ENCODE assay signal across 8 cellular contexts in genomic region chr22:49930596-49931412, GRCh38. TPM values are rescaled to one million over a fixed set of nuclear protein-coding genes. Genes with fewer than 3 reads are reported as not detected.
DNase-seq lines count a peak whose midpoint lies in the region; ATAC-seq, FAIRE-seq and TF ChIP-seq lines count a peak whose summit lies in the region.

No MANE protein-coding gene starts in this region.

- FAIRE-seq in bronchial epithelial cell (lab: Jason Lieb, UNC) = peak; percentile 89

- peak overlapping the region; percentile 42 for H3K27ac ChIP-seq in layer of hippocampus (ENCODE audit: low read depth, low read length)

- peaks cover 1% of the 10 kb centered on the region for H3K36me3 ChIP-seq in bronchial epithelial cell (ENCODE audit: control insufficient read depth, insufficient read depth, low read length)

- TF ChIP-seq CTCF in bronchial epithelial cell (IDR thresholded peaks at IDR 0.05; ENCODE audit: insufficient read depth, low read length, severe bottlenecking) = peak; percentile 59

- no peaks in the 10 kb centered on the region for H3K27me3 ChIP-seq in bronchial epithelial cell (ENCODE audit: control insufficient read depth, insufficient read depth, low read length)
- no peaks in the 10 kb centered on the region for H3K27me3 ChIP-seq in layer of hippocampus (ENCODE audit: control insufficient read depth, insufficient read depth, low read length)

- DNase-seq in stimulated activated CD4-positive, alpha-beta T cell treated with anti-CD3 and anti-CD28 coated beads, Interleukin-1b, Interleukin-23, amount 100 ng/mL, for 48 hours = peak; percentile 40
- DNase-seq in stimulated activated CD4-positive, alpha-beta T cell treated with anti-CD3 and anti-CD28 coated beads, Interleukin-4, amount 100 ng/mL, for 1 hour = no peak
- DNase-seq in Kasumi-1 (lab: John Stamatoyannopoulos, UW) (peak; percentile 92 to 93), bronchial epithelial cell (ENCODE audit: low read depth) (peak; percentile 62), stromal cell of bone marrow (ENCODE audit: low read depth) (peak; percentile 33)

- H3K4me3 ChIP-seq in bronchial epithelial cell (ENCODE audit: low read depth, low read length) = no peak overlapping the region

- peak; percentile 60 for ATAC-seq in SK-N-SH treated with all-trans-retinoic acid at 6 μM for 48 hours
- ATAC-seq in HG02885 (IDR thresholded peaks at IDR 0.05; ENCODE audit: poor library complexity, unreplicated experiment) = no peak

TF ChIP-seq in SK-N-SH treated with all-trans-retinoic acid at 6 μM for 48 hours, 23 proteins besides CTCF, POLR2A, EP300 and RAD21:
- TF ChIP-seq POU6F1 (CRISPR knock-in tag; IDR thresholded peaks at IDR 0.05; ENCODE audit: borderline replicate concordance, low read depth) (no peak), ARNTL (CRISPR knock-in tag; IDR thresholded peaks at IDR 0.05; ENCODE audit: borderline replicate concordance, low read depth) (no peak), PATZ1 (CRISPR knock-in tag; IDR thresholded peaks at IDR 0.05; ENCODE audit: borderline replicate concordance) (no peak), BACH2 (CRISPR knock-in tag; IDR thresholded peaks at IDR 0.05; ENCODE audit: borderline replicate concordance) (no peak), ISL1 (CRISPR knock-in tag; IDR thresholded peaks at IDR 0.05) (no peak), SNAI2 (CRISPR knock-in tag; IDR thresholded peaks at IDR 0.05) (no peak), ZFP30 (CRISPR knock-in tag; IDR thresholded peaks at IDR 0.05) (no peak), TCF4 (CRISPR knock-in tag; IDR thresholded peaks at IDR 0.05; ENCODE audit: borderline replicate concordance) (no peak), CREB5 (CRISPR knock-in tag; IDR thresholded peaks at IDR 0.05; ENCODE audit: low read depth) (no peak), ZNF8 (CRISPR knock-in tag; IDR thresholded peaks at IDR 0.05) (no peak), PPARA (CRISPR knock-in tag; IDR thresholded peaks at IDR 0.05; ENCODE audit: borderline replicate concordance) (no peak), OSR1 (CRISPR knock-in tag; IDR thresholded peaks at IDR 0.05) (no peak), ZFP3 (CRISPR knock-in tag; IDR thresholded peaks at IDR 0.05) (no peak), TOX (CRISPR knock-in tag; IDR thresholded peaks at IDR 0.05; ENCODE audit: borderline replicate concordance) (no peak), ESRRG (CRISPR knock-in tag; IDR thresholded peaks at IDR 0.05) (no peak), ZNF70 (CRISPR knock-in tag; IDR thresholded peaks at IDR 0.05) (no peak), GLIS3 (CRISPR knock-in tag; IDR thresholded peaks at IDR 0.05) (no peak), CSDC2 (CRISPR knock-in tag; IDR thresholded peaks at IDR 0.05) (no peak), ZNF565 (CRISPR knock-in tag; conservative IDR thresholded peaks at IDR 0.05; ENCODE audit: low read depth) (no peak)
TF ChIP-seq in SK-N-SH treated with all-trans-retinoic acid at 6 μM for 48 hours: peak in this region for 0.

RNA-seq across cellular contexts. Expression of gene CRELD2, which starts 12.4 kb away (rescaled TPM):
- 57.4 and 71.6 TPM in 2 replicates for total RNA-seq in bronchial epithelial cell

RNA-seq across cellular contexts. Expression of gene ALG12, which starts 12.6 kb away (rescaled TPM):
- 11.8 and 18.7 TPM in 2 replicates for total RNA-seq in bronchial epithelial cell

RNA-seq across cellular contexts. Expression of gene PIM3, which starts 29.8 kb away (rescaled TPM):
- 67.1 and 130 TPM in 2 replicates for total RNA-seq in bronchial epithelial cell
